10 cellular contexts compared by ENCODE assay signal in genomic region chr6:52566201-52566600, GRCh38. TPM values are rescaled to one million over a fixed set of nuclear protein-coding genes. Genes with fewer than 3 reads are reported as not detected.
DNase-seq lines count a peak whose midpoint lies in the region; ATAC-seq and TF ChIP-seq lines count a peak whose summit lies in the region.
"Had no signal": no experiment of that assay in that cellular context is flagged by ENCODE, and none has a peak within 500 bp of the region (broad histone marks: within the 10 kb centered on the region; RNA-seq: fewer than 3 reads in every experiment).

No MANE protein-coding gene starts in this region.

- H3K4me1 Mint-ChIP-seq in CD4-positive, alpha-beta T cell (ENCODE audit: low read depth): peaks cover 75% of the 10 kb centered on the region

- no peak for TF ChIP-seq CTCF in RWPE2 (IDR thresholded peaks at IDR 0.05; ENCODE audit: poor library complexity, severe bottlenecking)
- TF ChIP-seq CTCF in stomach (IDR thresholded peaks at IDR 0.05): no peak
- TF ChIP-seq CTCF in CD4-positive, alpha-beta T cell (IDR thresholded peaks at IDR 0.05): no peak

- intact Hi-C loops in stomach (cut with DNase I; ENCODE audit: low total_unique reads): no loop called here
- intact Hi-C loops in CD4-positive, alpha-beta T cell (cut with DNase I, micrococcal nuclease): no loop called here

- peaks cover 12% of the 10 kb centered on the region for H3K36me3 Mint-ChIP-seq in CD4-positive, alpha-beta T cell (ENCODE audit: low read depth)

- POLR2A ChIA-PET in CD4-positive, alpha-beta T cell (lab: Charles Lee): interaction anchor here (1.9 kb wide), 1 partner anchor 10 kb away, joined by 10 read pairs; the partner anchor contains the start of gene TRAM2

- H3K9me3 Mint-ChIP-seq in CD4-positive, alpha-beta T cell: no peaks in the 10 kb centered on the region

- H3K9me3 ChIP-seq in RWPE2 (ENCODE audit: severe bottlenecking) (no peaks in the 10 kb centered on the region), stomach (no peaks in the 10 kb centered on the region)
- no peaks in the 10 kb centered on the region for H3K9me3 ChIP-seq in CD4-positive, alpha-beta T cell (ENCODE audit: control insufficient read depth, low read length)
- H3K9me3 ChIP-seq: SJSA1 had no signal

- no peak for TF ChIP-seq EP300 in stomach (IDR thresholded peaks at IDR 0.05)

- H3K4me1 ChIP-seq in RWPE2 (ENCODE audit: insufficient read depth, poor library complexity, severe bottlenecking): peaks cover 35% of the 10 kb centered on the region
- peaks cover 21 to 86% (median 60%) of the 10 kb centered on the region in 4 donors for H3K4me1 ChIP-seq in stomach

- H3K27me3 Mint-ChIP-seq in CD4-positive, alpha-beta T cell: no peaks in the 10 kb centered on the region

- CTCF ChIA-PET in CD4-positive, alpha-beta T cell (lab: Charles Lee): interaction anchor here (1.4 kb wide), 1 partner anchor 9 kb away, joined by 4 read pairs; no protein-coding TSS in a partner anchor

- in situ Hi-C loops in ACHN (cut with HindIII; ENCODE audit: low pct_ligation_motif_present, low pct_unique_long_range_greater_than_20kb, low sequenced_read_pairs): no loop called here

- peaks cover 10% of the 10 kb centered on the region; the same call in 1 of the 2 replicates for H3K36me3 ChIP-seq in RWPE2 (ENCODE audit: low read depth)
- H3K36me3 ChIP-seq in stomach: peaks cover 0 to 4% (median 0%) of the 10 kb centered on the region in 4 donors

- H3K4me3 Mint-ChIP-seq in CD4-positive, alpha-beta T cell: no peak overlapping the region

- H3K27ac Mint-ChIP-seq in CD4-positive, alpha-beta T cell: no peak overlapping the region

- H3K27me3 ChIP-seq in RWPE2 (ENCODE audit: insufficient read depth, poor library complexity, severe bottlenecking) (no peaks in the 10 kb centered on the region), stomach (no peaks in the 10 kb centered on the region)
- H3K27me3 ChIP-seq in CD4-positive, alpha-beta T cell (ENCODE audit: control insufficient read depth, insufficient read depth, low read length): no peaks in the 10 kb centered on the region
- H3K27me3 ChIP-seq: SJSA1 had no signal

- H3K4me3 ChIP-seq in RWPE2 (ENCODE audit: severe bottlenecking): no peak overlapping the region
- H3K4me3 ChIP-seq in stomach: no peak overlapping the region
- H3K4me3 ChIP-seq: SJSA1 had no signal

- H3K27ac ChIP-seq in RWPE2 (ENCODE audit: poor library complexity, severe bottlenecking): peak overlapping the region; percentile 73
- peak overlapping the region in 4 of 5 donors; percentile 22 to 30 (median 26) for H3K27ac ChIP-seq in stomach
- H3K27ac ChIP-seq in CD4-positive, alpha-beta T cell (ENCODE audit: low read depth, low read length): no peak overlapping the region
- H3K27ac ChIP-seq: SJSA1 had no signal

- no peak for DNase-seq in RWPE2 (ENCODE audit: low spot score)
- no peak for DNase-seq in stomach
- no peak for DNase-seq in ACHN
- DNase-seq in CD4-positive, alpha-beta T cell: no peak
- DNase-seq: activated T-cell treated with anti-CD3 and anti-CD28 coated beads for 4 hours; stimulated activated CD8-positive, alpha-beta memory T cell treated with anti-CD3 and anti-CD28 coated beads, Interleukin-4, amount 100 ng/mL, for 48 hours had no signal

- 81 to 89% (median 88%) methylated on average over 2 of the region's 2 CpGs for WGBS in stomach, 5 donors

- ATAC-seq in GM19351 (IDR thresholded peaks at IDR 0.05; ENCODE audit: unreplicated experiment): peak; percentile 66
- ATAC-seq in HG02763 (IDR thresholded peaks at IDR 0.05; ENCODE audit: unreplicated experiment): peak; percentile 67
- ATAC-seq in RWPE2 (ENCODE audit: low read depth): no peak
- ATAC-seq in HG03469 (IDR thresholded peaks at IDR 0.05; ENCODE audit: unreplicated experiment): no peak
- ATAC-seq in CD4-positive, alpha-beta T cell (ENCODE audit: poor library complexity): no peak

- TF ChIP-seq POLR2A in stomach (IDR thresholded peaks at IDR 0.05): no peak

RNA-seq across cellular contexts. Expression of gene TRAM2, which starts 10.7 kb away (rescaled TPM):
- 10 to 100 TPM in 2 of 5 donors, 1 to 10 TPM in 3; 1.4 to 14.1 (median 6.4) TPM for total RNA-seq in stomach
- polyA plus RNA-seq in stomach: 1 to 10 TPM; 2.1 to 2.7 (median 2.1) TPM
- 1 to 10 TPM; 7.1 to 7.6 TPM for total RNA-seq in CD4-positive, alpha-beta T cell

Comparison
In these comparisons a context has a peak if more than half of its experiments do, and no peak if none do; other contexts are left out.
1. ATAC-seq: peak in GM19351 (single experiment) and HG02763 (single experiment); none in RWPE2 (single experiment), HG03469 (single experiment) and CD4-positive, alpha-beta T cell (single experiment).